Comparison of ENCODE assay signal across 36 cellular contexts in genomic region chr12:101948365-101948764, GRCh38.
"Had no signal": no experiment of that assay in that cellular context is flagged by ENCODE, and none has a peak within 500 bp of the region (broad histone marks: within the 10 kb centered on the region; RNA-seq: fewer than 3 reads in every experiment).

No MANE protein-coding gene starts in this region.

- H3K9me3 ChIP-seq: ascending aorta had no signal

- H3K27ac ChIP-seq: ascending aorta, cardiac muscle cell, VCaP had no signal

- H3K27ac Mint-ChIP-seq: activated B cell treated with CpG ODN at 0.5 μM for 24 hours; activated CD4-positive, alpha-beta memory T cell treated with anti-CD3 and anti-CD28 coated beads for 36 hours; activated CD4-positive, alpha-beta T cell treated with anti-CD3 and anti-CD28 coated beads, Interleukin-2, amount 10 ng/mL, durations not matched to agents 24 days and 14 days; activated CD8-positive, alpha-beta memory T cell treated with anti-CD3 and anti-CD28 coated beads, Interleukin-2, amount 10 ng/mL, durations not matched to agents 7 days and 5 days; activated CD8-positive, alpha-beta T cell treated with anti-CD3 and anti-CD28 coated beads for 36 hours; activated naive CD4-positive, alpha-beta T cell treated with anti-CD3 and anti-CD28 coated beads, Interleukin-2, amount 10 ng/mL, durations not matched to agents 7 days and 5 days; activated naive CD4-positive, alpha-beta T cell treated with anti-CD3 and anti-CD28 coated beads, Interleukin-2, amount 50 U/mL, for 24 hours; activated naive CD8-positive, alpha-beta T cell; activated naive CD8-positive, alpha-beta T cell treated with anti-CD3 and anti-CD28 coated beads, Interleukin-2, amount 10 ng/mL, durations not matched to agents 7 days and 5 days; activated naive CD8-positive, alpha-beta T cell treated with anti-CD3 and anti-CD28 coated beads, Interleukin-2, amount 50 U/mL, for 24 hours; activated T-cell treated with anti-CD3 and anti-CD28 coated beads, Interleukin-2, amount 50 U/mL, for 24 hours; activated T-helper 2 cell treated with anti-CD3 and anti-CD28 coated beads, Interferon-gamma antibody, Interleukin-2, Interleukin-4, amounts not matched to agents 10 μg/mL and 5 μg/mL and 100 μg/mL, durations not matched to agents 14 hours and 24 hours and 36 hours; brain; T-helper 1 cell treated with Interleukin-12 subunit alpha and Interleukin-12 subunit beta and Interleukin-4 antibody, amounts not matched to agents 30 μg/mL and 1 μg/mL, for 36 hours; T-helper 2 cell treated with Interferon-gamma antibody and Interleukin-4, amounts not matched to agents 5 μg/mL and 100 μg/mL, for 36 hours had no signal

- ATAC-seq: activated CD8-positive, alpha-beta memory T cell treated with anti-CD3 and anti-CD28 coated beads, Interleukin-2, amount 10 ng/mL, durations not matched to agents 7 days and 5 days; activated CD8-positive, alpha-beta T cell treated with anti-CD3 and anti-CD28 coated beads for 36 hours; activated naive CD8-positive, alpha-beta T cell treated with anti-CD3 and anti-CD28 coated beads, Interleukin-2, amount 50 U/mL, for 24 hours had no signal

- DNase-seq: activated B cell treated with CpG ODN at 0.5 μM for 24 hours; activated CD4-positive, alpha-beta memory T cell treated with anti-CD3 and anti-CD28 coated beads for 36 hours; activated CD4-positive, alpha-beta T cell treated with anti-CD3 and anti-CD28 coated beads for 4 hours; activated CD4-positive, alpha-beta T cell treated with anti-CD3 and anti-CD28 coated beads, Interleukin-2, amount 10 ng/mL, durations not matched to agents 24 days and 14 days; activated CD4-positive, alpha-beta T cell treated with anti-CD3 and anti-CD28 coated beads, Interleukin-2, amount 50 U/mL, for 1 hour; activated CD4-positive, alpha-beta T cell treated with anti-CD3 and anti-CD28 coated beads, Interleukin-2, amount 50 U/mL, for 4 hours; activated CD4-positive, CD25-positive, alpha-beta regulatory T cell treated with anti-CD3 and anti-CD28 coated beads, Interleukin-2, amount 50 U/mL, for 72 hours; activated CD8-positive, alpha-beta memory T cell treated with anti-CD3 and anti-CD28 coated beads for 24 hours; activated CD8-positive, alpha-beta memory T cell treated with anti-CD3 and anti-CD28 coated beads, Interleukin-2, amount 10 ng/mL, durations not matched to agents 7 days and 5 days; activated CD8-positive, alpha-beta memory T cell treated with anti-CD3 and anti-CD28 coated beads, Interleukin-2, amount 50 U/mL, for 48 hours; activated CD8-positive, alpha-beta T cell treated with anti-CD3 and anti-CD28 coated beads for 36 hours; activated effector memory CD4-positive, alpha-beta T cell treated with Interleukin-2 at 50 U/mL for 16 hours; activated gamma-delta T cell; activated naive CD4-positive, alpha-beta T cell treated with anti-CD3 and anti-CD28 coated beads, Interleukin-2, amount 10 ng/mL, durations not matched to agents 7 days and 5 days; activated naive CD4-positive, alpha-beta T cell treated with Interleukin-2 at 50 U/mL for 16 hours; activated naive CD8-positive, alpha-beta T cell treated with anti-CD3 and anti-CD28 coated beads, Interleukin-2, amount 10 ng/mL, durations not matched to agents 7 days and 5 days; activated naive CD8-positive, alpha-beta T cell treated with anti-CD3 and anti-CD28 coated beads, Interleukin-2, amount 50 U/mL, for 24 hours; activated T-cell treated with anti-CD3 and anti-CD28 coated beads, Interleukin-2, amount 50 U/mL, for 24 hours; activated T-cell treated with anti-CD3 and anti-CD28 coated beads, Interleukin-2, amount 50 U/mL, for 48 hours; amygdala; anterior cingulate cortex; caudate nucleus; cerebellar nuclear complex; T-helper 1 cell; T-helper 2 cell; T-helper 9 cell had no signal

- H3K9me3 Mint-ChIP-seq: activated B cell treated with CpG ODN at 0.5 μM for 24 hours; activated CD4-positive, alpha-beta memory T cell treated with anti-CD3 and anti-CD28 coated beads for 36 hours; activated CD8-positive, alpha-beta T cell treated with anti-CD3 and anti-CD28 coated beads for 36 hours; activated naive CD4-positive, alpha-beta T cell treated with anti-CD3 and anti-CD28 coated beads, Interleukin-2, amount 10 ng/mL, durations not matched to agents 7 days and 5 days; activated naive CD4-positive, alpha-beta T cell treated with anti-CD3 and anti-CD28 coated beads, Interleukin-2, amount 50 U/mL, for 24 hours; activated naive CD8-positive, alpha-beta T cell treated with anti-CD3 and anti-CD28 coated beads, Interleukin-2, amount 50 U/mL, for 24 hours; activated T-cell treated with anti-CD3 and anti-CD28 coated beads, Interleukin-2, amount 50 U/mL, for 24 hours; activated T-helper 2 cell treated with anti-CD3 and anti-CD28 coated beads, Interferon-gamma antibody, Interleukin-2, Interleukin-4, amounts not matched to agents 10 μg/mL and 5 μg/mL and 100 μg/mL, durations not matched to agents 14 hours and 24 hours and 36 hours; brain; central memory CD8-positive, alpha-beta T cell; T-helper 1 cell treated with Interleukin-12 subunit alpha and Interleukin-12 subunit beta and Interleukin-4 antibody, amounts not matched to agents 30 μg/mL and 1 μg/mL, for 36 hours; T-helper 2 cell treated with Interferon-gamma antibody and Interleukin-4, amounts not matched to agents 5 μg/mL and 100 μg/mL, for 36 hours had no signal

- H3K27me3 Mint-ChIP-seq: activated B cell treated with CpG ODN at 0.5 μM for 24 hours; activated CD8-positive, alpha-beta memory T cell treated with anti-CD3 and anti-CD28 coated beads, Interleukin-2, amount 10 ng/mL, durations not matched to agents 7 days and 5 days; activated CD8-positive, alpha-beta T cell treated with anti-CD3 and anti-CD28 coated beads for 36 hours; activated naive CD4-positive, alpha-beta T cell treated with anti-CD3 and anti-CD28 coated beads, Interleukin-2, amount 50 U/mL, for 24 hours; activated naive CD8-positive, alpha-beta T cell treated with anti-CD3 and anti-CD28 coated beads, Interleukin-2, amount 50 U/mL, for 24 hours; brain; central memory CD8-positive, alpha-beta T cell had no signal

- H3K27me3 ChIP-seq: ascending aorta, cardiac muscle cell had no signal

- H3K4me3 Mint-ChIP-seq: activated B cell treated with CpG ODN at 0.5 μM for 24 hours; activated CD4-positive, alpha-beta memory T cell treated with anti-CD3 and anti-CD28 coated beads for 36 hours; activated CD4-positive, alpha-beta T cell treated with anti-CD3 and anti-CD28 coated beads, Interleukin-2, amount 10 ng/mL, durations not matched to agents 24 days and 14 days; activated CD8-positive, alpha-beta memory T cell treated with anti-CD3 and anti-CD28 coated beads, Interleukin-2, amount 10 ng/mL, durations not matched to agents 7 days and 5 days; activated CD8-positive, alpha-beta T cell treated with anti-CD3 and anti-CD28 coated beads for 36 hours; activated naive CD4-positive, alpha-beta T cell treated with anti-CD3 and anti-CD28 coated beads, Interleukin-2, amount 10 ng/mL, durations not matched to agents 7 days and 5 days; activated naive CD4-positive, alpha-beta T cell treated with anti-CD3 and anti-CD28 coated beads, Interleukin-2, amount 50 U/mL, for 24 hours; activated naive CD8-positive, alpha-beta T cell; activated naive CD8-positive, alpha-beta T cell treated with anti-CD3 and anti-CD28 coated beads, Interleukin-2, amount 10 ng/mL, durations not matched to agents 7 days and 5 days; activated naive CD8-positive, alpha-beta T cell treated with anti-CD3 and anti-CD28 coated beads, Interleukin-2, amount 50 U/mL, for 24 hours; activated T-cell treated with anti-CD3 and anti-CD28 coated beads, Interleukin-2, amount 50 U/mL, for 24 hours; brain; central memory CD8-positive, alpha-beta T cell; T-helper 1 cell treated with Interleukin-12 subunit alpha and Interleukin-12 subunit beta and Interleukin-4 antibody, amounts not matched to agents 30 μg/mL and 1 μg/mL, for 36 hours; T-helper 2 cell treated with Interferon-gamma antibody and Interleukin-4, amounts not matched to agents 5 μg/mL and 100 μg/mL, for 36 hours had no signal

- H3K4me3 ChIP-seq: ascending aorta, cardiac muscle cell had no signal

- H3K36me3 Mint-ChIP-seq: activated CD4-positive, alpha-beta memory T cell treated with anti-CD3 and anti-CD28 coated beads for 36 hours; activated naive CD4-positive, alpha-beta T cell treated with anti-CD3 and anti-CD28 coated beads, Interleukin-2, amount 10 ng/mL, durations not matched to agents 7 days and 5 days; activated naive CD4-positive, alpha-beta T cell treated with anti-CD3 and anti-CD28 coated beads, Interleukin-2, amount 50 U/mL, for 24 hours; activated naive CD8-positive, alpha-beta T cell; activated naive CD8-positive, alpha-beta T cell treated with anti-CD3 and anti-CD28 coated beads, Interleukin-2, amount 10 ng/mL, durations not matched to agents 7 days and 5 days; brain had no signal

- H3K4me1 Mint-ChIP-seq: activated B cell treated with CpG ODN at 0.5 μM for 24 hours; activated naive CD4-positive, alpha-beta T cell treated with anti-CD3 and anti-CD28 coated beads, Interleukin-2, amount 10 ng/mL, durations not matched to agents 7 days and 5 days; activated naive CD4-positive, alpha-beta T cell treated with anti-CD3 and anti-CD28 coated beads, Interleukin-2, amount 50 U/mL, for 24 hours; activated naive CD8-positive, alpha-beta T cell treated with anti-CD3 and anti-CD28 coated beads, Interleukin-2, amount 10 ng/mL, durations not matched to agents 7 days and 5 days; central memory CD8-positive, alpha-beta T cell had no signal

- H3K36me3 ChIP-seq: ascending aorta, cardiac muscle cell had no signal

- H3K4me1 ChIP-seq: ascending aorta had no signal
